ENCODE assay signal across 1 cellular context in genomic region chr19:3520166-3521103, GRCh38.
TF ChIP-seq lines count a peak whose summit lies in the region.

No MANE protein-coding gene starts in this region.

TF ChIP-seq in K562, 482 proteins besides CTCF, POLR2A, EP300 and RAD21 (continued from another document and continues in another):
- TF ChIP-seq ZNF609 (CRISPR knock-in tag; IDR thresholded peaks at IDR 0.05; ENCODE audit: borderline replicate concordance) (peak; percentile 52), KAT7 (CRISPR knock-in tag; IDR thresholded peaks at IDR 0.05; ENCODE audit: borderline replicate concordance) (peak; percentile 91; the same call in 1 of the 2 replicates), MGA (IDR thresholded peaks at IDR 0.05) (peak; percentile 100), NFIC (IDR thresholded peaks at IDR 0.05) (peak; percentile 78), PCBP2 (IDR thresholded peaks at IDR 0.05; ENCODE audit: low read depth, low read length, poor library complexity, severe bottlenecking) (no peak), EGR1 (conservative IDR thresholded peaks at IDR 0.05) (no peak), XRCC4 (IDR thresholded peaks at IDR 0.05; ENCODE audit: extremely low read depth, insufficient read depth, insufficient read length) (no peak), MXI1 (IDR thresholded peaks at IDR 0.05; ENCODE audit: low read depth, low read length) (0 out of 2 replicates have a peak, but pooled peaks have one; percentile 9), ZNF583 (CRISPR knock-in tag; IDR thresholded peaks at IDR 0.05) (peak; percentile 79; the same call in 1 of the 2 replicates), RCOR1 (IDR thresholded peaks at IDR 0.05; ENCODE audit: borderline replicate concordance in 1 of 2, low read depth in 2 of 2, low read length in 2 of 2) (peak; percentile 5 to 80), ZNF140 (CRISPR knock-in tag; IDR thresholded peaks at IDR 0.05) (no peak), CBFB (CRISPR knock-in tag; IDR thresholded peaks at IDR 0.05) (peak; percentile 98), GTF2E2 (tag; IDR thresholded peaks at IDR 0.05) (no peak), NEUROD1 (IDR thresholded peaks at IDR 0.05; ENCODE audit: borderline replicate concordance, low read depth, low read length, partially characterized antibody) (no peak), TRIM24 (IDR thresholded peaks at IDR 0.05) (peak; percentile 31 to 68; a peak in 3 of 4 replicates), ZNF232 (CRISPR knock-in tag; IDR thresholded peaks at IDR 0.05) (peak; percentile 96), NCOR1 (IDR thresholded peaks at IDR 0.05) (peak; percentile 56), ETV5 (CRISPR knock-in tag; IDR thresholded peaks at IDR 0.05; ENCODE audit: low read depth) (no peak; the same call in 1 of the 2 replicates), BRD4 (IDR thresholded peaks at IDR 0.05) (0 out of 2 replicates have a peak, but pooled peaks have one; percentile 26), ZBTB9 (CRISPR knock-in tag; IDR thresholded peaks at IDR 0.05) (peak; percentile 98), ZNF507 (tag; conservative IDR thresholded peaks at IDR 0.05) (no peak), MLLT1 (IDR thresholded peaks at IDR 0.05) (peak in 1 of 2 experiments; percentile 69; a peak in 2 of 4 replicates), ZBTB40 (IDR thresholded peaks at IDR 0.05) (no peak), ZBTB40 (CRISPR knock-in tag; IDR thresholded peaks at IDR 0.05) (peak; percentile 60; the same call in 1 of the 2 replicates), HMG20B (CRISPR knock-in tag; IDR thresholded peaks at IDR 0.05) (no peak)
